Comparison of ENCODE assay signal across 8 cellular contexts in genomic region chr2:212686285-212686895, GRCh38.
DNase-seq lines count a peak whose midpoint lies in the region; ATAC-seq, FAIRE-seq and TF ChIP-seq lines count a peak whose summit lies in the region.

No MANE protein-coding gene starts in this region.

- H3K4me3 Mint-ChIP-seq in activated CD4-positive, alpha-beta memory T cell treated with anti-CD3 and anti-CD28 coated beads, Interleukin-2, amount 10 ng/mL, durations not matched to agents 7 days and 5 days = no peak overlapping the region

- H3K27ac Mint-ChIP-seq in activated CD4-positive, alpha-beta memory T cell treated with anti-CD3 and anti-CD28 coated beads, Interleukin-2, amount 10 ng/mL, durations not matched to agents 7 days and 5 days = no peak overlapping the region

- CTCF ChIA-PET in activated CD4-positive, alpha-beta memory T cell treated with anti-CD3 and anti-CD28 coated beads, Interleukin-2, amount 10 ng/mL, durations not matched to agents 7 days and 5 days (lab: Charles Lee) = interaction anchor here (0.5 kb wide), 1 partner anchor 1249 kb away, joined by 3 read pairs; no protein-coding TSS in a partner anchor

- peak; percentile 21 for DNase-seq in AG09309 (ENCODE audit: low read depth)
- peak; percentile 81 for DNase-seq in NCI-H510A treated with DMSO at 0.1 percent for 48 hours (lab: John Stamatoyannopoulos, UW)
- DNase-seq in activated CD4-positive, alpha-beta memory T cell treated with anti-CD3 and anti-CD28 coated beads, Interleukin-2, amount 10 ng/mL, durations not matched to agents 7 days and 5 days = peak; percentile 52
- DNase-seq in myocyte (ENCODE audit: low read depth) = peak; percentile 79
- DNase-seq in stimulated activated CD8-positive, alpha-beta memory T cell treated with anti-CD3 and anti-CD28 coated beads, Interleukin-7, amount 100 ng/mL, for 48 hours (ENCODE audit: extremely low read depth in 1 of 2, low read depth in 1 of 2) = peak; percentile 16 to 20

- peak; percentile 84 for FAIRE-seq in endometrium (lab: Jason Lieb, UNC)

- H3K36me3 Mint-ChIP-seq in activated CD4-positive, alpha-beta memory T cell treated with anti-CD3 and anti-CD28 coated beads, Interleukin-2, amount 10 ng/mL, durations not matched to agents 7 days and 5 days (ENCODE audit: low read depth) = no peaks in the 10 kb centered on the region

- H3K9me3 Mint-ChIP-seq in activated CD4-positive, alpha-beta memory T cell treated with anti-CD3 and anti-CD28 coated beads, Interleukin-2, amount 10 ng/mL, durations not matched to agents 7 days and 5 days = no peaks in the 10 kb centered on the region

- H3K4me3 ChIP-seq in AG09309 (ENCODE audit: control insufficient read depth, low read depth, low read length) = no peak overlapping the region

- H3K4me1 Mint-ChIP-seq in activated CD4-positive, alpha-beta memory T cell treated with anti-CD3 and anti-CD28 coated beads, Interleukin-2, amount 10 ng/mL, durations not matched to agents 7 days and 5 days = no peaks in the 10 kb centered on the region

- POLR2A ChIA-PET in activated CD4-positive, alpha-beta memory T cell treated with anti-CD3 and anti-CD28 coated beads, Interleukin-2, amount 10 ng/mL, durations not matched to agents 7 days and 5 days (lab: Charles Lee) = no interaction called here

- TF ChIP-seq CTCF in AG09309 (IDR thresholded peaks at IDR 0.05; ENCODE audit: control insufficient read depth, insufficient read depth, low read depth, low read length, missing control alignments) = peak; percentile 77

- ATAC-seq in GM18519 (IDR thresholded peaks at IDR 0.05; ENCODE audit: low FRiP score, unreplicated experiment) = peak; percentile 77
- peak; percentile 76 for ATAC-seq in HG03159 (IDR thresholded peaks at IDR 0.05; ENCODE audit: unreplicated experiment)

- no peaks in the 10 kb centered on the region for H3K27me3 Mint-ChIP-seq in activated CD4-positive, alpha-beta memory T cell treated with anti-CD3 and anti-CD28 coated beads, Interleukin-2, amount 10 ng/mL, durations not matched to agents 7 days and 5 days

Comparison
In these comparisons a context has a peak if more than half of its experiments do, and no peak if none do; other contexts are left out.
1. DNase-seq: peak in every context shown above with its lines; median percentile 81 in NCI-H510A treated with DMSO at 0.1 percent for 48 hours; 79 in myocyte; 52 in activated CD4-positive, alpha-beta memory T cell treated with anti-CD3 and anti-CD28 coated beads, Interleukin-2, amount 10 ng/mL, durations not matched to agents 7 days and 5 days; 21 in AG09309; 18 in stimulated activated CD8-positive, alpha-beta memory T cell treated with anti-CD3 and anti-CD28 coated beads, Interleukin-7, amount 100 ng/mL, for 48 hours.